1 cellular context compared by ENCODE assay signal in genomic region chr10:116720241-116721047, GRCh38.
TF ChIP-seq lines count a peak whose summit lies in the region.

No MANE protein-coding gene starts in this region.

TF ChIP-seq in GM23338, 12 proteins besides CTCF, POLR2A, EP300 and RAD21 (continued from another document):
- no peak for TF ChIP-seq ZNF462 (CRISPR knock-in tag; IDR thresholded peaks at IDR 0.05)
- TF ChIP-seq REST (IDR thresholded peaks at IDR 0.05; ENCODE audit: unreplicated experiment) = no peak
- no peak for TF ChIP-seq ETS1 (IDR thresholded peaks at IDR 0.05)
